In genomic region chr19:39297931-39298634, GRCh38 we compare ENCODE assay signal across 1 cellular context.
TF ChIP-seq lines count a peak whose summit lies in the region.

No MANE protein-coding gene starts in this region.

TF ChIP-seq in SK-N-SH treated with all-trans-retinoic acid at 6 μM for 48 hours, 23 proteins besides CTCF, POLR2A, EP300 and RAD21 (continued from another document):
- TF ChIP-seq, protein P1, sequence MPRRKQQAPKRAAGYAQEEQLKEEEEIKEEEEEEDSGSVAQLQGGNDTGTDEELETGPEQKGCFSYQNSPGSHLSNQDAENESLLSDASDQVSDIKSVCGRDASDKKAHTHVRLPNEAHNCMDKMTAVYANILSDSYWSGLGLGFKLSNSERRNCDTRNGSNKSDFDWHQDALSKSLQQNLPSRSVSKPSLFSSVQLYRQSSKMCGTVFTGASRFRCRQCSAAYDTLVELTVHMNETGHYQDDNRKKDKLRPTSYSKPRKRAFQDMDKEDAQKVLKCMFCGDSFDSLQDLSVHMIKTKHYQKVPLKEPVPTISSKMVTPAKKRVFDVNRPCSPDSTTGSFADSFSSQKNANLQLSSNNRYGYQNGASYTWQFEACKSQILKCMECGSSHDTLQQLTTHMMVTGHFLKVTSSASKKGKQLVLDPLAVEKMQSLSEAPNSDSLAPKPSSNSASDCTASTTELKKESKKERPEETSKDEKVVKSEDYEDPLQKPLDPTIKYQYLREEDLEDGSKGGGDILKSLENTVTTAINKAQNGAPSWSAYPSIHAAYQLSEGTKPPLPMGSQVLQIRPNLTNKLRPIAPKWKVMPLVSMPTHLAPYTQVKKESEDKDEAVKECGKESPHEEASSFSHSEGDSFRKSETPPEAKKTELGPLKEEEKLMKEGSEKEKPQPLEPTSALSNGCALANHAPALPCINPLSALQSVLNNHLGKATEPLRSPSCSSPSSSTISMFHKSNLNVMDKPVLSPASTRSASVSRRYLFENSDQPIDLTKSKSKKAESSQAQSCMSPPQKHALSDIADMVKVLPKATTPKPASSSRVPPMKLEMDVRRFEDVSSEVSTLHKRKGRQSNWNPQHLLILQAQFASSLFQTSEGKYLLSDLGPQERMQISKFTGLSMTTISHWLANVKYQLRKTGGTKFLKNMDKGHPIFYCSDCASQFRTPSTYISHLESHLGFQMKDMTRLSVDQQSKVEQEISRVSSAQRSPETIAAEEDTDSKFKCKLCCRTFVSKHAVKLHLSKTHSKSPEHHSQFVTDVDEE (CRISPR knock-in tag; IDR thresholded peaks at IDR 0.05) = no peak
